Comparison of ENCODE assay signal across 11 cellular contexts in genomic region chr2:33529771-33530481, GRCh38. TPM values are rescaled to one million over a fixed set of nuclear protein-coding genes. Genes with fewer than 3 reads are reported as not detected.
A peak's percentile ranks its signal among the peaks of the same experiment; 100 is the strongest.
DNase-seq lines count a peak whose midpoint lies in the region; ATAC-seq and TF ChIP-seq lines count a peak whose summit lies in the region.
"Had no signal": no experiment of that assay in that cellular context is flagged by ENCODE, and none has a peak within 500 bp of the region (broad histone marks: within the 10 kb centered on the region; RNA-seq: fewer than 3 reads in every experiment).

No MANE protein-coding gene starts in this region.

- DNase-seq in MCF 10A (ENCODE audit: unreplicated experiment) = peak; percentile 61
- DNase-seq in breast epithelium (ENCODE audit: low spot score in 2 of 2) = no peak
- DNase-seq in MG63 = peak; percentile 88
- peak; percentile 70 for DNase-seq in epithelial cell of esophagus (ENCODE audit: low read depth)
- DNase-seq in stimulated activated naive B cell treated with anti-CD40 and anti-IgM and Interleukin-4, amounts not matched to agents 10 μg/mL and 1 μg/mL and 100 μg/mL, for 72 hours = no peak
- no peak for DNase-seq in central memory CD4-positive, alpha-beta T cell
- no peak for DNase-seq in Ammon's horn (ENCODE audit: low spot score)
- DNase-seq in Caco-2 = no peak
- DNase-seq: transverse colon had no signal

- H3K4me1 ChIP-seq in breast epithelium = no peaks in the 10 kb centered on the region
- no peaks in the 10 kb centered on the region; the same call in 1 of the 2 replicates for H3K4me1 ChIP-seq in Caco-2
- H3K4me1 ChIP-seq: BLaER1, transverse colon had no signal

- H3K27me3 Mint-ChIP-seq in MCF 10A (ENCODE audit: insufficient read depth, unreplicated experiment) (no peaks in the 10 kb centered on the region), Caco-2 (ENCODE audit: insufficient read depth, unreplicated experiment) (no peaks in the 10 kb centered on the region)
- no peaks in the 10 kb centered on the region for H3K27me3 Mint-ChIP-seq in stimulated activated naive B cell treated with anti-CD40 and anti-IgM and Interleukin-4, amounts not matched to agents 10 μg/mL and 1 μg/mL and 100 μg/mL, for 72 hours
- H3K27me3 Mint-ChIP-seq: dendritic cell treated with granulocyte-macrophage colony-stimulating factor and Interleukin-4, amounts not matched to agents 40 ng/mL and 50 ng/mL, for 4 days had no signal

- TF ChIP-seq POLR2A in breast epithelium (IDR thresholded peaks at IDR 0.05) = no peak

- intact Hi-C loops in MCF 10A (cut with micrococcal nuclease) = no loop called here
- intact Hi-C loops in breast epithelium (cut with DNase I; ENCODE audit: low total_unique reads) = no loop called here
- intact Hi-C loops in Caco-2 (cut with micrococcal nuclease; ENCODE audit: unreplicated experiment) = no loop called here

- H3K9me3 Mint-ChIP-seq in MCF 10A (ENCODE audit: unreplicated experiment) = no peaks in the 10 kb centered on the region
- no peaks in the 10 kb centered on the region for H3K9me3 Mint-ChIP-seq in stimulated activated naive B cell treated with anti-CD40 and anti-IgM and Interleukin-4, amounts not matched to agents 10 μg/mL and 1 μg/mL and 100 μg/mL, for 72 hours
- H3K9me3 Mint-ChIP-seq in Caco-2 (ENCODE audit: unreplicated experiment) = no peaks in the 10 kb centered on the region
- H3K9me3 Mint-ChIP-seq: dendritic cell treated with granulocyte-macrophage colony-stimulating factor and Interleukin-4, amounts not matched to agents 40 ng/mL and 50 ng/mL, for 4 days had no signal

- H3K4me3 ChIP-seq in breast epithelium (no peak overlapping the region), MG63 (no peak overlapping the region), epithelial cell of esophagus (ENCODE audit: low read length) (no peak overlapping the region), Caco-2 (ENCODE audit: low read depth, low read length) (no peak overlapping the region)
- H3K4me3 ChIP-seq: BLaER1, transverse colon had no signal

- H3K36me3 ChIP-seq in breast epithelium (no peaks in the 10 kb centered on the region), MG63 (no peaks in the 10 kb centered on the region), Caco-2 (ENCODE audit: control insufficient read depth, insufficient read depth, low read length) (no peaks in the 10 kb centered on the region)
- H3K36me3 ChIP-seq: BLaER1, transverse colon had no signal

- TF ChIP-seq CTCF in MCF 10A (IDR thresholded peaks at IDR 0.05; ENCODE audit: unreplicated experiment) = no peak
- no peak for TF ChIP-seq CTCF in breast epithelium (IDR thresholded peaks at IDR 0.05)
- no peak for TF ChIP-seq CTCF in epithelial cell of esophagus (IDR thresholded peaks at IDR 0.05; ENCODE audit: insufficient read depth, low read depth, low read length, missing control alignments)
- no peak for TF ChIP-seq CTCF in Caco-2 (IDR thresholded peaks at IDR 0.05; ENCODE audit: insufficient read depth in 1 of 2, low read depth in 1 of 2, low read length in 1 of 2, severe bottlenecking in 1 of 2, unreplicated experiment in 1 of 2)

- H3K4me1 Mint-ChIP-seq in MCF 10A (ENCODE audit: insufficient read depth, unreplicated experiment) = peaks cover 7% of the 10 kb centered on the region
- peaks cover 56 to 84% of the 10 kb centered on the region in 2 donors for H3K4me1 Mint-ChIP-seq in stimulated activated naive B cell treated with anti-CD40 and anti-IgM and Interleukin-4, amounts not matched to agents 10 μg/mL and 1 μg/mL and 100 μg/mL, for 72 hours
- no peaks in the 10 kb centered on the region for H3K4me1 Mint-ChIP-seq in Caco-2 (ENCODE audit: low read depth, unreplicated experiment)

- H3K4me3 Mint-ChIP-seq in MCF 10A (ENCODE audit: unreplicated experiment) = no peak overlapping the region
- peak overlapping the region in 1 of 2 donors; percentile 14 for H3K4me3 Mint-ChIP-seq in stimulated activated naive B cell treated with anti-CD40 and anti-IgM and Interleukin-4, amounts not matched to agents 10 μg/mL and 1 μg/mL and 100 μg/mL, for 72 hours
- no peak overlapping the region for H3K4me3 Mint-ChIP-seq in Caco-2 (ENCODE audit: unreplicated experiment)
- H3K4me3 Mint-ChIP-seq: dendritic cell treated with granulocyte-macrophage colony-stimulating factor and Interleukin-4, amounts not matched to agents 40 ng/mL and 50 ng/mL, for 4 days had no signal

- peak; percentile 51 to 54 for ATAC-seq in stimulated activated naive B cell treated with anti-CD40 and anti-IgM and Interleukin-4, amounts not matched to agents 10 μg/mL and 1 μg/mL and 100 μg/mL, for 72 hours (replicated peaks)

- H3K9me3 ChIP-seq in breast epithelium (no peaks in the 10 kb centered on the region), MG63 (no peaks in the 10 kb centered on the region), Caco-2 (no peaks in the 10 kb centered on the region)
- H3K9me3 ChIP-seq: BLaER1, transverse colon had no signal

- H3K27ac Mint-ChIP-seq in MCF 10A (ENCODE audit: low read depth, unreplicated experiment) = peak overlapping the region; percentile 23
- peak overlapping the region; percentile 89 for H3K27ac Mint-ChIP-seq in stimulated activated naive B cell treated with anti-CD40 and anti-IgM and Interleukin-4, amounts not matched to agents 10 μg/mL and 1 μg/mL and 100 μg/mL, for 72 hours
- no peak overlapping the region for H3K27ac Mint-ChIP-seq in Caco-2 (ENCODE audit: unreplicated experiment)

- BruUV-seq in MCF 10A (replicated peaks; lab: Mats Ljungman, UMichigan) (no TSS peak), Caco-2 (replicated peaks; lab: Mats Ljungman, UMichigan) (no TSS peak)

- no peak overlapping the region for H3K27ac ChIP-seq in breast epithelium
- H3K27ac ChIP-seq: BLaER1 had no signal

- H3K36me3 Mint-ChIP-seq in MCF 10A (ENCODE audit: insufficient read depth, unreplicated experiment) (no peaks in the 10 kb centered on the region), Caco-2 (ENCODE audit: insufficient read depth, unreplicated experiment) (no peaks in the 10 kb centered on the region)
- peaks cover 65 to 84% of the 10 kb centered on the region in 2 donors for H3K36me3 Mint-ChIP-seq in stimulated activated naive B cell treated with anti-CD40 and anti-IgM and Interleukin-4, amounts not matched to agents 10 μg/mL and 1 μg/mL and 100 μg/mL, for 72 hours

- H3K27me3 ChIP-seq in breast epithelium (no peaks in the 10 kb centered on the region), MG63 (no peaks in the 10 kb centered on the region), Caco-2 (replicated peaks; ENCODE audit: control insufficient read depth, insufficient read depth, low read length) (no peaks in the 10 kb centered on the region)
- H3K27me3 ChIP-seq: BLaER1, transverse colon had no signal

- CTCF ChIA-PET in MCF 10A (lab: Yijun Ruan, JAX) (interaction anchor here (0.9 kb wide), 1 partner anchor 508 kb away, joined by 3 read pairs; no protein-coding TSS in a partner anchor), Caco-2 (lab: Charles Lee) (interaction anchor here (1.4 kb wide), 1 partner anchor 54 kb away, joined by 3 read pairs; the partner anchor contains the start of gene RASGRP3)

- POLR2A ChIA-PET in MCF 10A (lab: Yijun Ruan, JAX) = interaction anchor here (1.4 kb wide), 1 partner anchor 65 kb away, joined by 3 read pairs; no protein-coding TSS in a partner anchor
- POLR2A ChIA-PET in Caco-2 (lab: Charles Lee) = no interaction called here

RNA-seq across cellular contexts. Expression of gene RASGRP3, which starts 53.5 kb away (rescaled TPM):
- total RNA-seq in MCF 10A (2022) = 0.26 TPM in 1 of 2 replicates, not detected in the other
- 10 to 100 TPM in 2 of 3 donors, 1 to 10 TPM in 1; 9.3 to 23.9 (median 13.1) TPM for total RNA-seq in breast epithelium
- 3.4 and 3.9 TPM in 2 replicates for total RNA-seq in MG63 (2014; rRNA removed; shearing (Covaris generic); ENCODE audit: low replicate concordance)
- 9.2 and 12.2 TPM in 2 replicates for total RNA-seq in Caco-2 (2022)

Comparison
In these comparisons a context has a peak if more than half of its experiments do, and no peak if none do; other contexts are left out.
1. DNase-seq: peak in MCF 10A (single experiment), MG63 (single experiment) and epithelial cell of esophagus (single experiment); none in breast epithelium (0 of 2), stimulated activated naive B cell treated with anti-CD40 and anti-IgM and Interleukin-4, amounts not matched to agents 10 μg/mL and 1 μg/mL and 100 μg/mL, for 72 hours (single experiment), central memory CD4-positive, alpha-beta T cell (single experiment), Ammon's horn (single experiment) and Caco-2 (0 of 2).